Comparison of ENCODE assay signal across 18 cellular contexts in the genomic region with DNA sequence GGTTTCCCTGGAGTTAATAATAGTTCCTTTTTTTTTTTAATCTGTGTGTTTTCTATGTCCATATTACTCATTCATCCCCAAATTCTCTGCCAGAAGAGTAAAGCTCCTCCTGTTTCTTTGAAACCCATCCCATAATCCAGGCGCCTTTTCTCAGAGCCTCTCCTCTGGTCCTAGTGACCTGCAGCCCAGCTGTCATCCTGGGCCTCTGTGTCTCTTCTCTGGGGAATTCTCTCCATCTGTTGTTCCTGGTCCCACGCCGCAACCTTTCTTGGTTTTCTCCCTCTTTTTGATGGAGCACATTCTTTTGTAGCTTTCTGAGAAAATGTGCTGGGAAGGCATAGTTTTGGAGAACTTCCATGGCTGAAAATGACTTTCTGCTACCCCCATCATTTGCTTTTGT. TPM values are rescaled to one million over a fixed set of nuclear protein-coding genes. Genes with fewer than 3 reads are reported as not detected.
DNase-seq lines count a peak whose midpoint lies in the region; ATAC-seq and TF ChIP-seq lines count a peak whose summit lies in the region.
"Had no signal": no experiment of that assay in that cellular context is flagged by ENCODE, and none has a peak within 500 bp of the region (broad histone marks: within the 10 kb centered on the region; RNA-seq: fewer than 3 reads in every experiment).

No MANE protein-coding gene starts in this region.

- intact Hi-C loops in Right ventricle myocardium superior (cut with DNase I) = no loop called here
- intact Hi-C loops in heart right ventricle (cut with DNase I) = no loop called here

- H3K9me3 Mint-ChIP-seq in glutamatergic neuron (ENCODE audit: unreplicated experiment) = peaks cover 8% of the 10 kb centered on the region
- no peaks in the 10 kb centered on the region for H3K9me3 Mint-ChIP-seq in activated T-cell treated with anti-CD3 and anti-CD28 coated beads, Interleukin-2, amount 50 U/mL, for 24 hours
- H3K9me3 Mint-ChIP-seq: CD4-positive, alpha-beta T cell; HFFc6 had no signal

- H3K9me3 ChIP-seq in heart right ventricle = no peaks in the 10 kb centered on the region

- H3K27me3 ChIP-seq in heart right ventricle = no peaks in the 10 kb centered on the region

- ATAC-seq in Right ventricle myocardium superior (ENCODE audit: poor library complexity) = no peak
- ATAC-seq in heart right ventricle = no peak
- ATAC-seq in GM21737 (IDR thresholded peaks at IDR 0.05; ENCODE audit: unreplicated experiment) = no peak
- ATAC-seq: HepG2 had no signal

- no peak overlapping the region for H3K4me3 ChIP-seq in heart right ventricle

- 95 to 96% methylated on average over 3 of the region's 3 CpGs for WGBS in heart right ventricle, 2 donors

- peaks cover 35% of the 10 kb centered on the region for H3K4me1 Mint-ChIP-seq in glutamatergic neuron (ENCODE audit: low read depth, unreplicated experiment)
- H3K4me1 Mint-ChIP-seq in activated T-cell treated with anti-CD3 and anti-CD28 coated beads, Interleukin-2, amount 50 U/mL, for 24 hours (ENCODE audit: low read depth) = no peaks in the 10 kb centered on the region

- peak overlapping the region; percentile 93 for H3K27ac Mint-ChIP-seq in glutamatergic neuron (ENCODE audit: unreplicated experiment)
- H3K27ac Mint-ChIP-seq in activated T-cell treated with anti-CD3 and anti-CD28 coated beads, Interleukin-2, amount 50 U/mL, for 24 hours = no peak overlapping the region
- H3K27ac Mint-ChIP-seq: CD4-positive, alpha-beta T cell; HFFc6 had no signal

- H3K4me1 ChIP-seq in heart right ventricle = peaks cover 0 to 13% (median 6%) of the 10 kb centered on the region in 9 donors

- TF ChIP-seq CTCF in heart right ventricle (IDR thresholded peaks at IDR 0.05) = no peak
- no peak for TF ChIP-seq CTCF in glutamatergic neuron (IDR thresholded peaks at IDR 0.05; ENCODE audit: partially characterized antibody, unreplicated experiment)

- H3K4me3 Mint-ChIP-seq in glutamatergic neuron (ENCODE audit: unreplicated experiment) = peak overlapping the region; percentile 8
- H3K4me3 Mint-ChIP-seq in activated T-cell treated with anti-CD3 and anti-CD28 coated beads, Interleukin-2, amount 50 U/mL, for 24 hours = no peak overlapping the region
- H3K4me3 Mint-ChIP-seq: CD4-positive, alpha-beta T cell; HFFc6 had no signal

- H3K36me3 Mint-ChIP-seq in glutamatergic neuron (ENCODE audit: unreplicated experiment) = no peaks in the 10 kb centered on the region
- H3K36me3 Mint-ChIP-seq in activated T-cell treated with anti-CD3 and anti-CD28 coated beads, Interleukin-2, amount 50 U/mL, for 24 hours (ENCODE audit: low read depth) = peaks cover 72% of the 10 kb centered on the region

- H3K27ac ChIP-seq in heart right ventricle = no peak overlapping the region

- peaks cover 2% of the 10 kb centered on the region for H3K27me3 Mint-ChIP-seq in glutamatergic neuron (ENCODE audit: unreplicated experiment)
- no peaks in the 10 kb centered on the region for H3K27me3 Mint-ChIP-seq in activated T-cell treated with anti-CD3 and anti-CD28 coated beads, Interleukin-2, amount 50 U/mL, for 24 hours
- H3K27me3 Mint-ChIP-seq: CD4-positive, alpha-beta T cell had no signal

- H3K36me3 ChIP-seq in heart right ventricle = peaks cover 0 to 41% (median 1%) of the 10 kb centered on the region in 9 donors

- DNase-seq in Right ventricle myocardium superior (peak; percentile 4), heart right ventricle (no peak), NCI-H82 (lab: John Stamatoyannopoulos, UW) (peak; percentile 72), glutamatergic neuron (no peak)
- DNase-seq in stimulated activated naive CD4-positive, alpha-beta T cell treated with Interleukin-2 at 50 U/mL for 16 hours (lab: John Stamatoyannopoulos, UW) = no peak
- no peak for DNase-seq in activated T-cell treated with anti-CD3 and anti-CD28 coated beads, Interleukin-2, amount 50 U/mL, for 24 hours
- DNase-seq: ACHN; C1 segment of cervical spinal cord; Calu3; CD4-positive, alpha-beta T cell; DMS153; DND-41; GDM1; HCEC 1CT; HFFc6 had no signal

RNA-seq across cellular contexts. Expression of a gene that starts 10.2 kb away (rescaled TPM):
- total RNA-seq in Right ventricle myocardium superior (9.4 TPM), heart right ventricle (10 to 100 TPM in 7 of 10 donors, 1 to 10 TPM in 3; 9.0 to 14.0 (median 11.0) TPM), glutamatergic neuron (ENCODE audit: unreplicated experiment) (74.4 TPM)
- polyA plus RNA-seq in heart right ventricle = 10 to 100 TPM in 1 of 2 donors, 1 to 10 TPM in 1; 9.8 to 15.1 TPM

RNA-seq across cellular contexts. Expression of a gene that starts 51.2 kb away (rescaled TPM):
- not detected for total RNA-seq in Right ventricle myocardium superior
- under 1 TPM in 1 of 10 donors, not detected in 9; 0.09 TPM for total RNA-seq in heart right ventricle
- not detected for polyA plus RNA-seq in heart right ventricle
- not detected for total RNA-seq in glutamatergic neuron (ENCODE audit: unreplicated experiment)
- total RNA-seq: A172; Calu3; CD4-positive, alpha-beta T cell; HFFc6 had no signal

RNA-seq across cellular contexts. Expression of a gene that starts 56.5 kb away (rescaled TPM):
- 61.6 TPM for total RNA-seq in Right ventricle myocardium superior
- total RNA-seq in heart right ventricle = 10 to 100 TPM; 42.5 to 91.4 (median 63.5) TPM
- 10 to 100 TPM; 47.4 to 97.4 TPM for polyA plus RNA-seq in heart right ventricle
- 0.76 TPM for total RNA-seq in glutamatergic neuron (ENCODE audit: unreplicated experiment)
- total RNA-seq: CD4-positive, alpha-beta T cell had no signal

Comparison
In these comparisons a context has a peak if more than half of its experiments do, and no peak if none do; other contexts are left out.
1. DNase-seq: peak in Right ventricle myocardium superior (single experiment) and NCI-H82 (single experiment); none in heart right ventricle (0 of 2), glutamatergic neuron (single experiment), stimulated activated naive CD4-positive, alpha-beta T cell treated with Interleukin-2 at 50 U/mL for 16 hours (single experiment) and activated T-cell treated with anti-CD3 and anti-CD28 coated beads, Interleukin-2, amount 50 U/mL, for 24 hours (single experiment).
2. RNA of a gene that starts 56.5 kb away (total RNA-seq): 42.5 to 91.4 TPM in heart right ventricle and 61.6 TPM in Right ventricle myocardium superior (single experiment); 0.76 TPM in glutamatergic neuron (single experiment); every median in the first group is over 10 times any median in the second.